Comparison of ENCODE assay signal across 11 cellular contexts in the genomic region with DNA sequence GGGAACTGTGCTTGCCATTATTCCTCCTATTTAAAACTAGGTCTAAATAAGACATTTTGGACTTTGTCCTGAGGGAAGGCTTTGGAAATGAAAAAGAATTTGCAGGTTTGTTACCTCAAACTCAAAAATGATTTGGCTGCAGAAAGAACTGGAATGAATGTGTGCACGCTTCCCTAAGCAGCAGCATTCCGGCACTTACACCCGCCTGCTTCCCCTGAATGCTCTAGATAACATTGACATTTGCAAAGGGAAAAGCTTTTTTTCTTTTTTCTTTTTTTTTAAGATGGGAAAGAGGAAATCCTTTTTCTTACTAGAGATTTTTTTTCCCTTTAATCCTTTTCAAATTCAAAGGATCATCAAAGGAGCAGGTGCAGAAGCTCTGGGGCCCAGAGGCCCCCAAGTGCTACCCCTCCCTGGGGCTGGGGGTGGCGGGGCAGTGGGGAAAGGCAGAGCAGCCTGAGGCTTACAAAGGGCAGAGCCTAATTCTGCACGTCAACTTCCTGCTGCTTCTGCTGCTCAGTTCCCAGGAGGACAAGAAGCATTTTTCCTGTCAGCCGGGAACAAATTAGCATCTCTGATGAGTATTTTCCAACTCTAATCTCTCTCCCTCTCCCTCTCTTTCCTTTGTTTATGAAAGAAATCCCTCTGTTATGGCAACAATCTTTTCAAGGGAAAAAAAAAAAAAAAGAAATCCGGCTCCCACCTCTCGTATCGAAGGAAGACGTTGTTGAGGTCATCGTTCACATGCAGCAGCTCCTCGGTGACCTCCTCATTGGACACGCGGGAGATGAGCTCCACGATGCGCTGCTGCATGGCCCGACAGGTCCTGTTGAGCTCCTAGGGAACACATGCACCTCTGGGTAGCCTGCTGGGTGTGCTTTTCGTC. TPM values are rescaled to one million over a fixed set of nuclear protein-coding genes. Genes with fewer than 3 reads are reported as not detected.
DNase-seq lines count a peak whose midpoint lies in the region; ATAC-seq, FAIRE-seq and TF ChIP-seq lines count a peak whose summit lies in the region.
"Had no signal": no experiment of that assay in that cellular context is flagged by ENCODE, and none has a peak within 500 bp of the region (broad histone marks: within the 10 kb centered on the region; RNA-seq: fewer than 3 reads in every experiment).

No MANE protein-coding gene starts in this region.

- no peaks in the 10 kb centered on the region for H3K79me2 ChIP-seq in endothelial cell of umbilical vein (ENCODE audit: control insufficient read depth, insufficient read depth, low read length)

- POLR2A ChIA-PET in endothelial cell of umbilical vein (lab: Charles Lee) (no interaction called here), HEK293T (lab: Yijun Ruan, JAX) (interaction anchor here (1.0 kb wide), 1 partner anchor 33 kb away, joined by 3 read pairs; no protein-coding TSS in a partner anchor)

- H3K36me3 ChIP-seq in KOPT-K1 (ENCODE audit: insufficient read depth, low read length) = no peaks in the 10 kb centered on the region
- H3K36me3 ChIP-seq in endothelial cell of umbilical vein (ENCODE audit: control insufficient read depth in 2 of 2, extremely low read depth in 1 of 2, insufficient read depth in 2 of 2, low read length in 2 of 2) = no peaks in the 10 kb centered on the region
- H3K36me3 ChIP-seq in gastrocnemius medialis = peaks cover 0 to 21% of the 10 kb centered on the region in 2 donors

- no peak overlapping the region for H3K9ac ChIP-seq in endothelial cell of umbilical vein (replicated peaks; ENCODE audit: extremely low read depth, insufficient read depth, low read length)

- intact Hi-C loops in endothelial cell of umbilical vein (cut with micrococcal nuclease) = no loop called here
- intact Hi-C loops in gastrocnemius medialis (cut with DNase I; ENCODE audit: low total_unique reads) = no loop called here

- BruUV-seq in endothelial cell of umbilical vein (replicated peaks; lab: Mats Ljungman, UMichigan) = no TSS peak

- H3K4me3 ChIP-seq in endothelial cell of umbilical vein (replicated peaks in 1 of 3; ENCODE audit: insufficient read depth in 1 of 3, low read depth in 1 of 3, low read length in 3 of 3) = no peak overlapping the region
- H3K4me3 ChIP-seq in gastrocnemius medialis = no peak overlapping the region

- dilution Hi-C loops in endothelial cell of umbilical vein (cut with MboI; ENCODE audit: extremely low pct_ligation_motif_present, low sequenced_read_pairs) = no loop called here

- peak; percentile 88 for DNase-seq in endothelial cell of umbilical vein (ENCODE audit: low read depth, low spot score)
- DNase-seq in left kidney (ENCODE audit: low read depth, low spot score) = peak; percentile 57
- no peak for DNase-seq in gastrocnemius medialis
- no peak for DNase-seq in LoVo (ENCODE audit: low spot score)
- no peak for DNase-seq in HEK293T (ENCODE audit: extremely low spot score)
- no peak for DNase-seq in T-helper 1 cell
- no peak for DNase-seq in cerebellar cortex (ENCODE audit: low spot score)
- DNase-seq: Caco-2; HFFc6; stimulated activated naive CD8-positive, alpha-beta T cell treated with anti-CD3 and anti-CD28 coated beads, Interleukin-15, amount 100 ng/mL, for 72 hours had no signal

- H3K9me1 ChIP-seq in endothelial cell of umbilical vein (replicated peaks; ENCODE audit: control insufficient read depth, extremely low read depth, insufficient read depth, low read length) = no peaks in the 10 kb centered on the region

- peaks cover 5% of the 10 kb centered on the region for H3K4me1 ChIP-seq in endothelial cell of umbilical vein (ENCODE audit: control insufficient read depth, extremely low read depth, insufficient read depth, low read length)
- H3K4me1 ChIP-seq in gastrocnemius medialis = peaks cover 6 to 22% of the 10 kb centered on the region in 2 donors

- ATAC-seq in gastrocnemius medialis = peak in 1 of 2 donors; percentile 37
- ATAC-seq: stimulated activated naive CD8-positive, alpha-beta T cell treated with anti-CD3 and anti-CD28 coated beads, Interleukin-15, amount 100 ng/mL, for 72 hours had no signal

- H3K9me3 ChIP-seq in KOPT-K1 (ENCODE audit: insufficient read depth, low read length, poor library complexity, severe bottlenecking) (no peaks in the 10 kb centered on the region), endothelial cell of umbilical vein (replicated peaks; ENCODE audit: control insufficient read depth, insufficient read depth, low read length) (no peaks in the 10 kb centered on the region), gastrocnemius medialis (no peaks in the 10 kb centered on the region)
- H3K9me3 ChIP-seq: Caco-2 had no signal

- CTCF ChIA-PET in endothelial cell of umbilical vein (lab: Charles Lee) (interaction anchor here (0.7 to 2.4 kb wide), 4 partner anchors 8 to 78 kb away, joined by 3 to 7 read pairs (median 5); no protein-coding TSS in a partner anchor), HEK293T (lab: Yijun Ruan, JAX) (interaction anchor here (0.6 to 2.7 kb wide), 2 partner anchors 50 to 156 kb away, joined by 6 to 8 read pairs; no protein-coding TSS in a partner anchor)

- in situ Hi-C loops in gastrocnemius medialis (cut with MboI; ENCODE audit: low sequenced_read_pairs in 4 of 4) = loop anchor here (10.0 to 25.0 kb wide), 3 partner anchors 64 to 194 kb away; a partner anchor contains a TSS

- H3K27me3 ChIP-seq in endothelial cell of umbilical vein (ENCODE audit: control insufficient read depth in 2 of 2, insufficient read depth in 2 of 2, low read length in 2 of 2) = no peaks in the 10 kb centered on the region
- no peaks in the 10 kb centered on the region for H3K27me3 ChIP-seq in gastrocnemius medialis

- FAIRE-seq in endothelial cell of umbilical vein (lab: Jason Lieb, UNC) = peak; percentile 62

- H4K20me1 ChIP-seq in endothelial cell of umbilical vein (replicated peaks; ENCODE audit: control insufficient read depth, extremely low read depth, insufficient read depth, low read length) = no peaks in the 10 kb centered on the region

- TF ChIP-seq CTCF in endothelial cell of umbilical vein (IDR thresholded peaks at IDR 0.05; ENCODE audit: extremely low read depth in 1 of 2, insufficient read depth in 1 of 2, low read depth in 1 of 2, low read length in 2 of 2) (no peak), gastrocnemius medialis (IDR thresholded peaks at IDR 0.05 in 4 of 5, conservative IDR thresholded peaks at IDR 0.05 in 1 of 5) (no peak)

- H2AFZ ChIP-seq in endothelial cell of umbilical vein (ENCODE audit: low read depth, low read length) = no peak overlapping the region

- TF ChIP-seq POLR2A in endothelial cell of umbilical vein (IDR thresholded peaks at IDR 0.05; ENCODE audit: low read depth, low read length) = no peak
- TF ChIP-seq POLR2A in gastrocnemius medialis (IDR thresholded peaks at IDR 0.05) = no peak

- H3K27ac ChIP-seq in KOPT-K1 (ENCODE audit: low read depth, low read length, poor library complexity, severe bottlenecking) (peak overlapping the region; percentile 30), endothelial cell of umbilical vein (ENCODE audit: insufficient read depth, low read depth, low read length) (no peak overlapping the region), gastrocnemius medialis (peak overlapping the region; percentile 2 to 44 (median 18))

- H3K4me2 ChIP-seq in endothelial cell of umbilical vein (ENCODE audit: insufficient read depth, low read length) = no peak overlapping the region

TF ChIP-seq in endothelial cell of umbilical vein, 7 proteins besides CTCF, POLR2A, EP300 and RAD21:
- TF ChIP-seq POLR2AphosphoS5 (IDR thresholded peaks at IDR 0.05; ENCODE audit: insufficient read depth, low read depth, low read length) (no peak), GATA2 (IDR thresholded peaks at IDR 0.05; ENCODE audit: insufficient read depth, insufficient read length, low read depth, low read length) (no peak), JUN (IDR thresholded peaks at IDR 0.05; ENCODE audit: borderline replicate concordance, insufficient read depth, insufficient read length, low read depth) (peak; percentile 31)

TF ChIP-seq in HEK293T, 16 proteins besides CTCF, POLR2A, EP300 and RAD21:
- no peak for TF ChIP-seq ZNF384 (IDR thresholded peaks at IDR 0.05)
- TF ChIP-seq SUZ12 (IDR thresholded peaks at IDR 0.05) = no peak
- no peak for TF ChIP-seq ELF4 (IDR thresholded peaks at IDR 0.05)

RNA-seq across cellular contexts. Expression of a gene that starts 32.1 kb away (rescaled TPM):
- total RNA-seq in endothelial cell of umbilical vein (109 and 117 TPM in 2 replicates), gastrocnemius medialis (10 to 100 TPM; 11.1 to 64.5 (median 32.3) TPM)
- 50.4 and 66.3 TPM in 2 replicates for polyA plus RNA-seq in endothelial cell of umbilical vein
- 22.4 and 31.8 TPM in 2 replicates for polyA plus RNA-seq in endothelial cell of umbilical vein (2011; cell fraction: cytosol; rRNA removed)
- 139 and 174 TPM in 2 replicates for polyA plus RNA-seq in endothelial cell of umbilical vein (2011; cell fraction: nucleus; rRNA removed)
- polyA plus RNA-seq in endothelial cell of umbilical vein (2012) = 64.9 and 76.2 TPM in 2 replicates
- polyA minus RNA-seq in endothelial cell of umbilical vein = 51.5 and 65.4 TPM in 2 replicates
- polyA minus RNA-seq in endothelial cell of umbilical vein (2011; cell fraction: cytosol; rRNA and poly(A)+ RNA removed) = 114 TPM
- polyA minus RNA-seq in endothelial cell of umbilical vein (2011; cell fraction: nucleus; rRNA and poly(A)+ RNA removed) = 78.3 and 98.8 TPM in 2 replicates

Comparison
In these comparisons a context has a peak if more than half of its experiments do, and no peak if none do; other contexts are left out.
1. DNase-seq: peak in endothelial cell of umbilical vein (single experiment) and left kidney (single experiment); none in gastrocnemius medialis (0 of 2), LoVo (single experiment), HEK293T (single experiment), T-helper 1 cell (0 of 5) and cerebellar cortex (single experiment).